In the genomic region with DNA sequence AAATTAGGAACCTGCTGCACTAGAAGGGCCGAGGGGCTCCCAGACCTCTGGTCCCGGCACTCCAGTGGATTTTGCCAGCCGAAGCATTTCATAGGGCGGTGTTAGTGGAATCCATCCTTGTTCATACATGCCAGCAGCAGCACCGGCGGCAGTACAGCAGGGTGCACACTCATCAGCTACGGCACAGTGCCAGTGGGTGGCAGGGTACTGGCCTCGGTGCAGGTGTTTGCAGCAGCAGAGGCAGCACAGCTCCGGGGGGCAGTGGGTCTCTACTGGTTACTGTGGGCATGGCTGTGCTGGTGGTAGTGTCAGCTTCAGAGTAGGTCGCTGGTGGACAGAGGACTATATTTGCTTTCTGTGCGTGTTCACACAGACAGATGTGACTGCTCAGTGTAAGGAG, we compare ENCODE assay signal across 31 cellular contexts.
"Had no signal": no experiment of that assay in that cellular context is flagged by ENCODE, and none has a peak within 500 bp of the region (broad histone marks: within the 10 kb centered on the region; RNA-seq: fewer than 3 reads in every experiment).

No MANE protein-coding gene starts in this region.

- H3K27ac ChIP-seq: adrenal gland, ascending aorta, gastroesophageal sphincter, hepatocyte, left lung, neural progenitor cell, right atrium auricular region, spleen, testis, transverse colon, uterus, WERI-Rb-1 had no signal

- H3K4me3 Mint-ChIP-seq: activated CD4-positive, alpha-beta memory T cell treated with anti-CD3 and anti-CD28 coated beads for 36 hours; activated CD4-positive, alpha-beta T cell treated with anti-CD3 and anti-CD28 coated beads, Interleukin-2, amount 10 ng/mL, durations not matched to agents 24 days and 14 days; activated naive CD4-positive, alpha-beta T cell treated with anti-CD3 and anti-CD28 coated beads for 36 hours; activated naive CD8-positive, alpha-beta T cell treated with anti-CD3 and anti-CD28 coated beads for 36 hours; activated T-helper 1 cell treated with anti-CD3 and anti-CD28 coated beads, Interleukin-12 subunit alpha, Interleukin-12 subunit beta, Interleukin-2, Interleukin-4 antibody, amounts not matched to agents 30 ng/mL and 10 ng/mL and 1 ng/mL, durations not matched to agents 14 hours and 24 hours and 36 hours; brain; effector memory CD8-positive, alpha-beta T cell; natural killer cell; neural progenitor cell had no signal

- H3K4me3 ChIP-seq: adrenal gland, ascending aorta, gastroesophageal sphincter, hepatocyte, left lung, lung, neural progenitor cell, right atrium auricular region, spleen, testis, transverse colon, uterus had no signal

- FAIRE-seq: endothelial cell of umbilical vein, kidney, TTC549 had no signal

- H3K4me1 Mint-ChIP-seq: activated CD4-positive, alpha-beta T cell treated with anti-CD3 and anti-CD28 coated beads, Interleukin-2, amount 10 ng/mL, durations not matched to agents 24 days and 14 days; activated naive CD8-positive, alpha-beta T cell treated with anti-CD3 and anti-CD28 coated beads for 36 hours; brain; natural killer cell; neural progenitor cell had no signal

- H3K27me3 Mint-ChIP-seq: activated CD4-positive, alpha-beta memory T cell treated with anti-CD3 and anti-CD28 coated beads for 36 hours; activated CD4-positive, alpha-beta T cell treated with anti-CD3 and anti-CD28 coated beads, Interleukin-2, amount 10 ng/mL, durations not matched to agents 24 days and 14 days; activated naive CD8-positive, alpha-beta T cell treated with anti-CD3 and anti-CD28 coated beads for 36 hours; effector memory CD8-positive, alpha-beta T cell had no signal

- H3K4me1 ChIP-seq: adrenal gland, ascending aorta, gastroesophageal sphincter, left lung, neural progenitor cell, right atrium auricular region, spleen, testis, transverse colon, uterus had no signal

- H3K9me3 Mint-ChIP-seq: neural progenitor cell had no signal

- H3K27me3 ChIP-seq: adrenal gland, ascending aorta, hepatocyte, left lung, right atrium auricular region, spleen, testis, transverse colon, uterus had no signal

- H3K9me3 ChIP-seq: adrenal gland, ascending aorta, gastroesophageal sphincter, left lung, right atrium auricular region, testis, transverse colon, uterus had no signal

- H3K36me3 ChIP-seq: adrenal gland, ascending aorta, gastroesophageal sphincter, left lung, neural progenitor cell, right atrium auricular region, spleen, transverse colon, uterus, WERI-Rb-1 had no signal

- H3K36me3 Mint-ChIP-seq: activated CD4-positive, alpha-beta memory T cell treated with anti-CD3 and anti-CD28 coated beads for 36 hours; activated naive CD8-positive, alpha-beta T cell treated with anti-CD3 and anti-CD28 coated beads for 36 hours; brain; neural progenitor cell had no signal

- DNase-seq: activated CD4-positive, alpha-beta memory T cell treated with anti-CD3 and anti-CD28 coated beads for 36 hours; activated CD4-positive, alpha-beta T cell treated with anti-CD3 and anti-CD28 coated beads, Interleukin-2, amount 10 ng/mL, durations not matched to agents 24 days and 14 days; activated CD4-positive, CD25-positive, alpha-beta regulatory T cell treated with anti-CD3 and anti-CD28 coated beads, Interleukin-2, amount 50 U/mL, for 72 hours; activated CD8-positive, alpha-beta memory T cell treated with anti-CD3 and anti-CD28 coated beads, Interleukin-2, amount 50 U/mL, for 4 hours; activated effector memory CD4-positive, alpha-beta T cell treated with anti-CD3 and anti-CD28 coated beads, Interleukin-2, amount 50 U/mL, for 16 hours; activated naive CD4-positive, alpha-beta T cell treated with anti-CD3 and anti-CD28 coated beads for 36 hours; activated naive CD8-positive, alpha-beta T cell treated with anti-CD3 and anti-CD28 coated beads for 36 hours; activated T-cell treated with anti-CD3 and anti-CD28 coated beads, Interleukin-2, amount 50 U/mL, for 1 hour; adrenal gland; cortex of kidney; effector memory CD8-positive, alpha-beta T cell; kidney; mesendoderm; natural killer cell; spleen; stimulated activated naive CD8-positive, alpha-beta T cell treated with anti-CD3 and anti-CD28 coated beads, Interleukin-15, Interleukin-2, amounts not matched to agents 100 U/mL and 50 U/mL, for 24 hours; testis; transverse colon; uterus; WERI-Rb-1 had no signal

- H3K27ac Mint-ChIP-seq: activated CD4-positive, alpha-beta memory T cell treated with anti-CD3 and anti-CD28 coated beads for 36 hours; activated CD4-positive, alpha-beta T cell treated with anti-CD3 and anti-CD28 coated beads, Interleukin-2, amount 10 ng/mL, durations not matched to agents 24 days and 14 days; activated naive CD4-positive, alpha-beta T cell treated with anti-CD3 and anti-CD28 coated beads for 36 hours; activated naive CD8-positive, alpha-beta T cell treated with anti-CD3 and anti-CD28 coated beads for 36 hours; activated T-helper 1 cell treated with anti-CD3 and anti-CD28 coated beads, Interleukin-12 subunit alpha, Interleukin-12 subunit beta, Interleukin-2, Interleukin-4 antibody, amounts not matched to agents 30 ng/mL and 10 ng/mL and 1 ng/mL, durations not matched to agents 14 hours and 24 hours and 36 hours; brain; effector memory CD8-positive, alpha-beta T cell; natural killer cell; neural progenitor cell had no signal
